1 cellular context compared by ENCODE assay signal in the genomic region with DNA sequence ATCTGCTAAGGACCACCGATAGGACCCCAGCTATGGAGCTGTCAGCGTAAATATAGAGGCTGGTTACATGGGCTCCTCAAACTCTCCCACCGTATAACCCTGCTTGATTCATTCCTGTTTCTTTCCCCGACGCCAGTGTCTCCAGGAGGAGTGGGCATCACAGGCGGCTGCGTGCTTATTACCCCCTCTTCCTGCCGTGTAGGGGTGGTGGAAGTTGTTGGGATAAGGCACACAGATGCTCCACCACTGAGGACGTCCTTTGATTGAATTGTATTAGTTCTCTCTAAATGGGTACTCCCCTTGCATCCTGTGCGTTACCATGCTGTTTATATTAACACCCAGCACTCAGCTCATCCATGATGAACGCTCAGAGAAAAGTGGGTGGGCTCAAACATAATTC.
TF ChIP-seq lines count a peak whose summit lies in the region.

No MANE protein-coding gene starts in this region.

TF ChIP-seq in HepG2, 621 proteins besides CTCF, POLR2A, EP300 and RAD21:
- TF ChIP-seq, protein P1, sequence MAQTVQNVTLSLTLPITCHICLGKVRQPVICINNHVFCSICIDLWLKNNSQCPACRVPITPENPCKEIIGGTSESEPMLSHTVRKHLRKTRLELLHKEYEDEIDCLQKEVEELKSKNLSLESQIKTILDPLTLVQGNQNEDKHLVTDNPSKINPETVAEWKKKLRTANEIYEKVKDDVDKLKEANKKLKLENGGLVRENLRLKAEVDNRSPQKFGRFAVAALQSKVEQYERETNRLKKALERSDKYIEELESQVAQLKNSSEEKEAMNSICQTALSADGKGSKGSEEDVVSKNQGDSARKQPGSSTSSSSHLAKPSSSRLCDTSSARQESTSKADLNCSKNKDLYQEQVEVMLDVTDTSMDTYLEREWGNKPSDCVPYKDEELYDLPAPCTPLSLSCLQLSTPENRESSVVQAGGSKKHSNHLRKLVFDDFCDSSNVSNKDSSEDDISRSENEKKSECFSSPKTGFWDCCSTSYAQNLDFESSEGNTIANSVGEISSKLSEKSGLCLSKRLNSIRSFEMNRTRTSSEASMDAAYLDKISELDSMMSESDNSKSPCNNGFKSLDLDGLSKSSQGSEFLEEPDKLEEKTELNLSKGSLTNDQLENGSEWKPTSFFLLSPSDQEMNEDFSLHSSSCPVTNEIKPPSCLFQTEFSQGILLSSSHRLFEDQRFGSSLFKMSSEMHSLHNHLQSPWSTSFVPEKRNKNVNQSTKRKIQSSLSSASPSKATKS (CRISPR knock-in tag; IDR thresholded peaks at IDR 0.05) = no peak
- TF ChIP-seq SIN3A (IDR thresholded peaks at IDR 0.05; ENCODE audit: borderline replicate concordance, low read depth, low read length) = no peak
- no peak for TF ChIP-seq ZNF558 (CRISPR knock-in tag; IDR thresholded peaks at IDR 0.05; ENCODE audit: borderline replicate concordance)
- no peak for TF ChIP-seq BCLAF1 (IDR thresholded peaks at IDR 0.05)
